9 cellular contexts compared by ENCODE assay signal in the genomic region with DNA sequence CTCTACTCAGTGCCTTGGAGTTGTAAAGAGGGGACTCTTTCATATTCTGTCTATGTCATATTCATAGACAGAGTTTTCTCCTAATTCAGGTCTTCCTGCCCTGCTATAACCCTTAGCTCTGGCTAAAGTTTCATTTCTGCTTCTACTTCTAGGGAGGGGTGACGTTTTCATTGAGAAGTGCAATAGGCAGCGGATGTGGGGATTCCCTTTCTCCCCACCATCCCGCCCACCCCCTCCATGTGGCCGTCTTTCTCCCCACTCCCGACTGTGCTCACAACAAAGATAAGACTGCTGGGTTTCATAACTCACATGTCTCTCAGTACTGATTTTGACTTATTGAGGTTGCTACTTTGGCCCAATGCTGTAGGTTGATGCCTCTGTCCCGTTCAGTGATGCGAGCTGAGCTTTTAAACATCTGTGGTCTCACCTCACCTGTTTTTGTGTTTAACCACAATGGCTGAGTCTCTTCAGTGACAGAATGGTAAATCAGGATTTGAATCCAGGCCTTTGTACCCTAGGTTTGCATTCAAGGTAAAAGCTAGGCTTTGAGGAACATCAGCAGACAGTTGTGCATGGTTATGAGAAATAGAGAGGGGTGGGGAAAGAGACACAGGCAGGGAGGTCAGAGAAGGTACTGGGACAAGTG. TPM values are rescaled to one million over a fixed set of nuclear protein-coding genes. Genes with fewer than 3 reads are reported as not detected.
DNase-seq lines count a peak whose midpoint lies in the region; ATAC-seq and TF ChIP-seq lines count a peak whose summit lies in the region.
"Had no signal": no experiment of that assay in that cellular context is flagged by ENCODE, and none has a peak within 500 bp of the region (broad histone marks: within the 10 kb centered on the region; RNA-seq: fewer than 3 reads in every experiment).

No MANE protein-coding gene starts in this region.

- no peaks in the 10 kb centered on the region for H3K36me3 Mint-ChIP-seq in naive B cell

- peak; percentile 76 for ATAC-seq in GM18867 (IDR thresholded peaks at IDR 0.05; ENCODE audit: unreplicated experiment)
- peak; percentile 62 for ATAC-seq in HG02840 (IDR thresholded peaks at IDR 0.05; ENCODE audit: low FRiP score, unreplicated experiment)
- ATAC-seq in naive B cell (ENCODE audit: low read depth in 2 of 2) = peak; percentile 87 to 89

- H3K27ac Mint-ChIP-seq in naive B cell = peak overlapping the region; percentile 48 to 97 (median 86)

- H3K36me3 ChIP-seq in right atrium auricular region = no peaks in the 10 kb centered on the region

- no peaks in the 10 kb centered on the region for H3K9me3 ChIP-seq in right atrium auricular region

- H3K4me3 Mint-ChIP-seq in naive B cell = peak overlapping the region; percentile 5 to 83 (median 51)

- no peak overlapping the region for H3K4me3 ChIP-seq in right atrium auricular region
- H3K4me3 ChIP-seq: skin epidermis had no signal

- no peak for TF ChIP-seq CTCF in right atrium auricular region (IDR thresholded peaks at IDR 0.05)

- H3K4me1 Mint-ChIP-seq in naive B cell = peaks cover 17 to 25% (median 21%) of the 10 kb centered on the region in 3 donors

- H3K27me3 ChIP-seq in right atrium auricular region = no peaks in the 10 kb centered on the region

- DNase-seq in SIG-M5 treated with dmso at 0.1 percent for 504 hours (lab: John Stamatoyannopoulos, UW; ENCODE audit: unreplicated experiment) = peak; percentile 95
- peak; percentile 74 for DNase-seq in naive B cell
- no peak for DNase-seq in right atrium auricular region (ENCODE audit: low spot score)
- no peak for DNase-seq in OCI-M2 (lab: John Stamatoyannopoulos, UW; ENCODE audit: unreplicated experiment)
- no peak for DNase-seq in islet precursor cell
- DNase-seq in NCI-H1092 (lab: John Stamatoyannopoulos, UW) = no peak

- H3K9me3 Mint-ChIP-seq in naive B cell = no peaks in the 10 kb centered on the region

- H3K27me3 Mint-ChIP-seq in naive B cell = no peaks in the 10 kb centered on the region

- no peak overlapping the region for H3K27ac ChIP-seq in right atrium auricular region

- H3K4me1 ChIP-seq in right atrium auricular region = peaks cover 0 to 6% of the 10 kb centered on the region in 2 donors

RNA-seq across cellular contexts. Expression of a gene that starts 7.8 kb away (rescaled TPM):
- not detected for polyA plus RNA-seq in naive B cell (ENCODE audit: low read depth in 6 of 6)
- total RNA-seq in right atrium auricular region = under 1 TPM in 1 of 2 donors, not detected in 1; 0.41 TPM

RNA-seq across cellular contexts. Expression of a gene that starts 41.4 kb away (rescaled TPM):
- polyA plus RNA-seq in naive B cell (ENCODE audit: low read depth in 6 of 6) = 10 to 100 TPM; 14.5 to 24.8 (median 20.4) TPM
- total RNA-seq in right atrium auricular region = 10 to 100 TPM; 13.4 to 21.5 TPM

Comparison
In these comparisons a context has a peak if more than half of its experiments do, and no peak if none do; other contexts are left out.
1. DNase-seq: peak in SIG-M5 treated with dmso at 0.1 percent for 504 hours (single experiment) and naive B cell (single experiment); none in right atrium auricular region (single experiment), OCI-M2 (single experiment), islet precursor cell (single experiment) and NCI-H1092 (single experiment).
2. Peak in every context shown above with its lines, with median percentiles within 50 percentile points of each other: ATAC-seq.